In the genomic region with DNA sequence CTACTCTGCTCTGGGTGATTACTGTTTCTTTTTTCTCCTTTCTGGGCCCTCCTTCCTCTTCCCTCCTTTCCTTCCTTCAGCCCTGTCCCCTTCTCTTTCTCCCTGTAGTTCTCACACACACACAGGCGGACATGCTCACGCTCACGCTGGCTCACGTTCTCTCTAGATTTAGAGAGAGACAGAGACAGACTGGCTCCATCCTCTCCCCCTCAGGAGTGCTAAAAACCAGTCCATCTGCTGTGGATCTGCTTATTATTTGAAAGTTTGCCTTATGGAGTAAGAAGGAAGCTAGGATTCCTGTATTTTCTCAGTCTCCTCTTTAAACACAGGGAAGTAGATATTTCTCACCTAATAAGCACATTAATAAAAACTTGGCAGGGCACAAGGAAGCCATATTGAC, we compare ENCODE assay signal across 31 cellular contexts. TPM values are rescaled to one million over a fixed set of nuclear protein-coding genes. Genes with fewer than 3 reads are reported as not detected.
"Had no signal": no experiment of that assay in that cellular context is flagged by ENCODE, and none has a peak within 500 bp of the region (broad histone marks: within the 10 kb centered on the region; RNA-seq: fewer than 3 reads in every experiment).

No MANE protein-coding gene starts in this region.

- DNase-seq: activated CD4-positive, alpha-beta T cell treated with anti-CD3 and anti-CD28 coated beads for 1 hour; activated CD4-positive, alpha-beta T cell treated with anti-CD3 and anti-CD28 coated beads for 48 hours; activated CD4-positive, CD25-positive, alpha-beta regulatory T cell; activated CD8-positive, alpha-beta T cell treated with anti-CD3 and anti-CD28 coated beads for 36 hours; activated gamma-delta T cell; activated naive CD4-positive, alpha-beta T cell treated with Interleukin-2 at 50 U/mL for 16 hours; activated naive CD8-positive, alpha-beta T cell treated with anti-CD3 and anti-CD28 coated beads, Interleukin-2, amount 10 ng/mL, durations not matched to agents 7 days and 5 days; activated T-cell treated with anti-CD3 and anti-CD28 coated beads, Interleukin-2, amount 50 U/mL, for 1 hour; activated T-cell treated with anti-CD3 and anti-CD28 coated beads, Interleukin-2, amount 50 U/mL, for 72 hours; Kasumi-1; KG1; MG63; NCI-H1048; NCI-H1105 treated with DMSO at 0.1 percent for 48 hours; NCI-H1436; NCI-H187 treated with DMSO at 0.1 percent for 48 hours; NCI-H2081 treated with DMSO at 0.1 percent for 48 hours; NCI-H226; NCI-H510A treated with DMSO at 0.1 percent for 48 hours; NCI-H526 treated with DMSO at 0.1 percent for 48 hours; NCI-H774; OCI-M1; Right ventricle myocardium superior; SW 1271; T-helper 1 cell; T-helper 2 cell; T-helper 9 cell; WERI-Rb-1 had no signal

- ATAC-seq: activated CD8-positive, alpha-beta T cell treated with anti-CD3 and anti-CD28 coated beads for 36 hours; activated T-cell treated with anti-CD3 and anti-CD28 coated beads, Interleukin-2, amount 50 U/mL, for 72 hours; activated T-helper 17 cell treated with anti-CD3 and anti-CD28 coated beads, Interleukin-2, amount 50 U/mL, for 72 hours had no signal

RNA-seq across cellular contexts. Expression of gene KCNA1, which starts 48.1 kb away (rescaled TPM):
- total RNA-seq: activated CD8-positive, alpha-beta memory T cell treated with anti-CD3 and anti-CD28 coated beads for 36 hours; activated CD8-positive, alpha-beta T cell treated with anti-CD3 and anti-CD28 coated beads for 36 hours; activated naive CD8-positive, alpha-beta T cell treated with anti-CD3 and anti-CD28 coated beads, Interleukin-2, amount 10 ng/mL, durations not matched to agents 7 days and 5 days; activated T-helper 17 cell treated with anti-CD3 and anti-CD28 coated beads, Interleukin-2, amount 50 U/mL, for 72 hours; ascending aorta; Right ventricle myocardium superior had no signal
